ENCODE assay signal across 1 cellular context in genomic region chr14:24327303-24327702, GRCh38.
TF ChIP-seq lines count a peak whose summit lies in the region.

No MANE protein-coding gene starts in this region.

TF ChIP-seq in HepG2, 621 proteins besides CTCF, POLR2A, EP300 and RAD21:
- TF ChIP-seq MYNN (CRISPR knock-in tag; IDR thresholded peaks at IDR 0.05; ENCODE audit: low read depth) (0 out of 2 replicates have a peak, but pooled peaks have one; percentile 17), ZNF737 (CRISPR knock-in tag; IDR thresholded peaks at IDR 0.05; ENCODE audit: borderline replicate concordance) (0 out of 2 replicates have a peak, but pooled peaks have one; percentile 55), NFIB (CRISPR knock-in tag; IDR thresholded peaks at IDR 0.05; ENCODE audit: borderline replicate concordance) (0 out of 2 replicates have a peak, but pooled peaks have one; percentile 9), MAFG (CRISPR knock-in tag; IDR thresholded peaks at IDR 0.05) (peak; percentile 42; the same call in 1 of the 2 replicates), ZNF280B (CRISPR knock-in tag; IDR thresholded peaks at IDR 0.05; ENCODE audit: borderline replicate concordance) (0 out of 2 replicates have a peak, but pooled peaks have one; percentile 32), BCL6 (CRISPR knock-in tag; IDR thresholded peaks at IDR 0.05) (no peak), SOX13 (IDR thresholded peaks at IDR 0.05) (no peak), SOX13 (CRISPR knock-in tag; conservative IDR thresholded peaks at IDR 0.05 in 1 of 2, IDR thresholded peaks at IDR 0.05 in 1 of 2) (no peak), ZXDC (CRISPR knock-in tag; IDR thresholded peaks at IDR 0.05) (0 out of 2 replicates have a peak, but pooled peaks have one; percentile 42)
